ENCODE assay signal across 17 cellular contexts in the genomic region with DNA sequence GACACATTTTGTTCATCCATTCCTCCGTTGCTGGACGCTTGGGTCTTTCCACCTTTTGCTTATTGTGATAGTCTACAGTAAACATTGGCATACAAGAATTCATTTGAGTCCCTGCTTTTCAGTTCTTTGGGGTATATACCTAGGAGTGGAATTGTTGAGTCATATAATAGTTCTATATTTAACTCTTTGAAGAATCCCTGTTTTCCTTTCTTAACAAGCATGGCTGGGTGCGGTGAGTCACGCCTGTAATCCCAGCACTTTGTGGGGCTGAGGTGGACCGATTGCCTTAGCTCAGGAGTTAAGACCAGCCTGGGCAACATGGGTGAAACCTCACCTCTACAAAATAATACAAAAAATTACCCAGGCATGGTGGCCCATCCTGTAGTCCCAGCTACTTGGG.
DNase-seq lines count a peak whose midpoint lies in the region; TF ChIP-seq lines count a peak whose summit lies in the region.
"Had no signal": no experiment of that assay in that cellular context is flagged by ENCODE, and none has a peak within 500 bp of the region (broad histone marks: within the 10 kb centered on the region; RNA-seq: fewer than 3 reads in every experiment).

No MANE protein-coding gene starts in this region.

- no peaks in the 10 kb centered on the region for H3K9me3 Mint-ChIP-seq in Calu3 (ENCODE audit: low read depth, unreplicated experiment)
- H3K9me3 Mint-ChIP-seq: activated CD4-positive, alpha-beta memory T cell treated with anti-CD3 and anti-CD28 coated beads for 36 hours had no signal

- peak; percentile 58 for DNase-seq in HK-2 (ENCODE audit: unreplicated experiment)
- peak; percentile 51 for DNase-seq in amniotic epithelial cell (ENCODE audit: low read depth)
- peak; percentile 60 to 84 for DNase-seq in foreskin fibroblast
- no peak for DNase-seq in DMS153 treated with DMSO at 0.1 percent for 48 hours (lab: John Stamatoyannopoulos, UW; ENCODE audit: unreplicated experiment)
- DNase-seq in WERI-Rb-1 = no peak
- DNase-seq in GM20000 (ENCODE audit: low spot score) = no peak
- DNase-seq in Calu3 = no peak
- DNase-seq: activated CD4-positive, alpha-beta memory T cell treated with anti-CD3 and anti-CD28 coated beads for 36 hours; activated effector memory CD4-positive, alpha-beta T cell treated with Interleukin-2 at 50 U/mL for 16 hours; central memory CD4-positive, alpha-beta T cell; DMS79; NCI-H1048; PC-9; T-helper 17 cell had no signal

- peaks cover 6% of the 10 kb centered on the region for H3K4me1 ChIP-seq in ACC112 (ENCODE audit: control insufficient read depth, insufficient read depth, low read length, unreplicated experiment)
- H3K4me1 ChIP-seq: tibial nerve had no signal

- peak overlapping the region; percentile 81 for H3K27ac ChIP-seq in ACC112 (ENCODE audit: low read depth, low read length)
- no peak overlapping the region for H3K27ac ChIP-seq in WERI-Rb-1
- H3K27ac ChIP-seq: PC-9, tibial nerve had no signal

- H3K27me3 Mint-ChIP-seq in Calu3 (ENCODE audit: unreplicated experiment) = peaks cover 81% of the 10 kb centered on the region

- H2AFZ ChIP-seq in ACC112 (ENCODE audit: low read length, unreplicated experiment) = peak overlapping the region; percentile 46
- H2AFZ ChIP-seq: PC-9 had no signal

- no peak overlapping the region for H3K27ac Mint-ChIP-seq in Calu3 (ENCODE audit: unreplicated experiment)
- H3K27ac Mint-ChIP-seq: activated CD4-positive, alpha-beta memory T cell treated with anti-CD3 and anti-CD28 coated beads for 36 hours; B cell; T-helper 17 cell had no signal

- no peaks in the 10 kb centered on the region for H3K36me3 Mint-ChIP-seq in Calu3 (ENCODE audit: insufficient read depth, unreplicated experiment)
- H3K36me3 Mint-ChIP-seq: activated CD4-positive, alpha-beta memory T cell treated with anti-CD3 and anti-CD28 coated beads for 36 hours had no signal

- H3K27me3 ChIP-seq in ACC112 (ENCODE audit: insufficient read depth, low read length) = no peaks in the 10 kb centered on the region
- H3K27me3 ChIP-seq in WERI-Rb-1 (ENCODE audit: insufficient read depth, low read depth, severe bottlenecking) = no peaks in the 10 kb centered on the region

- H3K79me2 ChIP-seq in ACC112 (ENCODE audit: control insufficient read depth, insufficient read depth, low read length, unreplicated experiment) = no peaks in the 10 kb centered on the region

- H3K4me1 Mint-ChIP-seq in Calu3 (ENCODE audit: low read depth, unreplicated experiment) = no peaks in the 10 kb centered on the region
- H3K4me1 Mint-ChIP-seq: B cell had no signal

- H3K9me3 ChIP-seq in WERI-Rb-1 (ENCODE audit: severe bottlenecking) = no peaks in the 10 kb centered on the region
- H3K9me3 ChIP-seq: tibial nerve had no signal

- CTCF ChIA-PET in Calu3 (lab: Charles Lee) = no interaction called here

- intact Hi-C loops in Calu3 (cut with micrococcal nuclease; ENCODE audit: unreplicated experiment) = no loop called here

- BruUV-seq in Calu3 (replicated peaks; lab: Mats Ljungman, UMichigan) = no TSS peak

- no peak overlapping the region for H3K4me3 Mint-ChIP-seq in Calu3 (ENCODE audit: low read depth, unreplicated experiment)
- H3K4me3 Mint-ChIP-seq: activated CD4-positive, alpha-beta memory T cell treated with anti-CD3 and anti-CD28 coated beads for 36 hours; B cell; T-helper 17 cell had no signal

- TF ChIP-seq CTCF in foreskin fibroblast (IDR thresholded peaks at IDR 0.05; ENCODE audit: low read depth, low read length) = no peak
- no peak for TF ChIP-seq CTCF in WERI-Rb-1 (IDR thresholded peaks at IDR 0.05; ENCODE audit: low read depth, low read length)
- no peak for TF ChIP-seq CTCF in GM20000 (IDR thresholded peaks at IDR 0.05; ENCODE audit: extremely low read depth, missing control alignments)
- TF ChIP-seq CTCF in Calu3 (IDR thresholded peaks at IDR 0.05; ENCODE audit: unreplicated experiment) = no peak

- H3K36me3 ChIP-seq in ACC112 (ENCODE audit: insufficient read depth, low read length) = no peaks in the 10 kb centered on the region
- H3K36me3 ChIP-seq in WERI-Rb-1 = no peaks in the 10 kb centered on the region
- H3K36me3 ChIP-seq: tibial nerve had no signal

- H3K4me3 ChIP-seq in ACC112 (ENCODE audit: low read depth, low read length) (peak overlapping the region; percentile 74), foreskin fibroblast (ENCODE audit: low read depth in 1 of 2, low read length in 2 of 2) (peak overlapping the region; percentile 36 to 45), WERI-Rb-1 (ENCODE audit: low read depth, low read length) (no peak overlapping the region)
- H3K4me3 ChIP-seq: PC-9, tibial nerve had no signal

Comparison
In these comparisons a context has a peak if more than half of its experiments do, and no peak if none do; other contexts are left out.
1. DNase-seq: peak in HK-2 (single experiment), amniotic epithelial cell (single experiment) and foreskin fibroblast (2 of 2); none in DMS153 treated with DMSO at 0.1 percent for 48 hours (single experiment), WERI-Rb-1 (single experiment), GM20000 (single experiment) and Calu3 (single experiment).